ENCODE assay signal across 15 cellular contexts in the genomic region with DNA sequence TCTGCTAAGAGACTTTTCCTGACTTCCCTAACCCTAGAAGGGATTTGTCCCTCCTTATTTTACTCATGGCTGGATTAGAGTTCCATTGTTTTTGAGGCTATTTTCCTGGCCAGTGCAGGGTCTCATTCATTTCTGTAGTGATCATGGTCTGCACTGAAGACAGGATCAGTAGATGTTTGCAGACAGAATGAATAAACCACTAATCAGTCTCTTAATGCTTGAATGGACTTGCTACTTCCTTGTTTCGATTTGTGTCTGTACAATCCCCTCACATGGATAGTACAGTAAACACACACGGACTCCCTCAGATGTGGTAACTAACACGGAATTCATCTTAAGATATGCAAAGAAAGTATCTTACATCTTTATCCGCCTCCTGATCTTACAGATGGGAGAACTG.
DNase-seq lines count a peak whose midpoint lies in the region; ATAC-seq, FAIRE-seq and TF ChIP-seq lines count a peak whose summit lies in the region.
"Had no signal": no experiment of that assay in that cellular context is flagged by ENCODE, and none has a peak within 500 bp of the region (broad histone marks: within the 10 kb centered on the region; RNA-seq: fewer than 3 reads in every experiment).

No MANE protein-coding gene starts in this region.

- WGBS in GM12878 (ENCODE audit: insufficient coverage, insufficient replicate concordance, low lambda C conversion rate, missing lambda C conversion rate) = 3% methylated on average over 4 of the region's 4 CpGs

- H3K4me1 ChIP-seq in GM12878 (ENCODE audit: control insufficient read depth, insufficient read depth, low read length) = peaks cover 5% of the 10 kb centered on the region
- H3K4me1 ChIP-seq in vagina = no peaks in the 10 kb centered on the region

- SMC1A ChIA-PET in GM12878 (lab: Charles Lee; ENCODE audit: uncharacterized antibody, unreplicated experiment) = interaction anchor here (1.1 to 1.8 kb wide), 2 partner anchors 10 to 46 kb away, joined by 3 to 10 read pairs; no protein-coding TSS in a partner anchor

- TF ChIP-seq CTCF in GM12878 (IDR thresholded peaks at IDR 0.05 in 2 of 3, conservative IDR thresholded peaks at IDR 0.05 in 1 of 3; ENCODE audit: control insufficient read depth in 2 of 3, extremely low read depth in 1 of 3, insufficient read depth in 1 of 3, low read depth in 3 of 3, low read length in 3 of 3) (no peak), vagina (IDR thresholded peaks at IDR 0.05) (no peak)

- H4K20me1 ChIP-seq in GM12878 (ENCODE audit: control insufficient read depth, insufficient read depth) = no peaks in the 10 kb centered on the region

- H3K27ac ChIP-seq in GM12878 (ENCODE audit: control insufficient read depth, insufficient read depth) = no peak overlapping the region
- H3K27ac ChIP-seq in vagina = no peak overlapping the region

- no peak for TF ChIP-seq POLR2A in GM12878 (IDR thresholded peaks at IDR 0.05; ENCODE audit: low read depth, low read length)
- TF ChIP-seq POLR2A in vagina (IDR thresholded peaks at IDR 0.05) = no peak

- H3K36me3 ChIP-seq in GM12878 (ENCODE audit: control insufficient read depth in 2 of 2, insufficient read depth in 2 of 2, low read length in 1 of 2) (no peaks in the 10 kb centered on the region), vagina (no peaks in the 10 kb centered on the region)

- H3K79me2 ChIP-seq in GM12878 (ENCODE audit: control insufficient read depth, insufficient read depth, low read length) = no peaks in the 10 kb centered on the region

- no peak for FAIRE-seq in GM12878 (lab: Jason Lieb, UNC)

- peak in 1 of 2 experiments; percentile 40; a peak in 1 of 4 replicates for TF ChIP-seq EP300 in GM12878 (IDR thresholded peaks at IDR 0.05; ENCODE audit: borderline replicate concordance in 1 of 2, control insufficient read depth in 1 of 2, low read depth in 2 of 2, low read length in 2 of 2)

- H3K9me3 ChIP-seq in GM12878 (replicated peaks; ENCODE audit: control insufficient read depth, insufficient read depth, low read length) = no peaks in the 10 kb centered on the region; the same call in 2 of the 3 replicates
- no peaks in the 10 kb centered on the region for H3K9me3 ChIP-seq in vagina

- POLR2A ChIA-PET in GM12878 (lab: Charles Lee) = no interaction called here

- TF ChIP-seq RAD21 in GM12878 (IDR thresholded peaks at IDR 0.05; ENCODE audit: insufficient read depth, low read depth, low read length) = no peak

- RAD21 ChIA-PET in GM12878 (lab: Charles Lee; ENCODE audit: unreplicated experiment) = no interaction called here

- CTCF ChIA-PET in GM12878 (lab: Yijun Ruan, JAX) = interaction anchor here (2.4 kb wide), 1 partner anchor 10 kb away, joined by 13 read pairs; no protein-coding TSS in a partner anchor

- intact Hi-C loops in GM12878 (cut with micrococcal nuclease; ENCODE audit: unreplicated experiment) (no loop called here), vagina (cut with DNase I) (no loop called here)

- in situ Hi-C loops in GM12878 (cut with MboI) = no loop called here

- H2AFZ ChIP-seq in GM12878 (ENCODE audit: control insufficient read depth, low read depth, low read length) = no peak overlapping the region

- BruUV-seq in GM12878 (replicated peaks; lab: Mats Ljungman, UMichigan) = no TSS peak

- peak; percentile 46 for DNase-seq in GM12878 (ENCODE audit: low read depth, low spot score)
- no peak for DNase-seq in LoVo (ENCODE audit: low spot score)
- no peak for DNase-seq in vagina (ENCODE audit: extremely low spot score in 2 of 2)
- DNase-seq in DMS79 (lab: John Stamatoyannopoulos, UW) = no peak
- DNase-seq: activated CD4-positive, CD25-positive, alpha-beta regulatory T cell treated with anti-CD3 and anti-CD28 coated beads, Interleukin-2, amount 50 U/mL, for 72 hours; activated T-cell treated with anti-CD3 and anti-CD28 coated beads, Interleukin-2, amount 50 U/mL, for 24 hours; amniotic stem cell; CD8-positive, alpha-beta memory T cell; cortex of kidney; NCI-H1105 treated with DMSO at 0.1 percent for 48 hours; NCI-H774 had no signal

- peak overlapping the region; percentile 41; the same call in 1 of the 2 replicates for H3K4me2 ChIP-seq in GM12878 (ENCODE audit: control insufficient read depth, insufficient read depth)

- peak; percentile 84 for ATAC-seq in GM18511 (IDR thresholded peaks at IDR 0.05; ENCODE audit: unreplicated experiment)
- ATAC-seq in GM21390 (IDR thresholded peaks at IDR 0.05; ENCODE audit: unreplicated experiment) = peak; percentile 65
- ATAC-seq in HG03135 (IDR thresholded peaks at IDR 0.05; ENCODE audit: unreplicated experiment) = peak; percentile 69
- ATAC-seq in GM12878 = peak; percentile 87
- no peak for ATAC-seq in GM21528 (IDR thresholded peaks at IDR 0.05; ENCODE audit: low FRiP score, unreplicated experiment)

- H3K4me3 ChIP-seq in GM12878 = peak overlapping the region; percentile 34; the same call in 1 of the 2 replicates
- H3K4me3 ChIP-seq in vagina = no peak overlapping the region

- no peak overlapping the region for H3K9ac ChIP-seq in GM12878 (ENCODE audit: control insufficient read depth, insufficient read depth, low read length)

- H3K27me3 ChIP-seq in GM12878 (replicated peaks in 1 of 2; ENCODE audit: control insufficient read depth in 2 of 2, insufficient read depth in 2 of 2, low read length in 1 of 2) (peaks cover 0 to 7% of the 10 kb centered on the region in 2 experiments), vagina (no peaks in the 10 kb centered on the region)

TF ChIP-seq in GM12878, 131 proteins besides CTCF, POLR2A, EP300 and RAD21 (continues in another document):
- TF ChIP-seq ZBED1 (IDR thresholded peaks at IDR 0.05; ENCODE audit: borderline replicate concordance) (no peak), FOXK2 (IDR thresholded peaks at IDR 0.05) (no peak), ELK1 (IDR thresholded peaks at IDR 0.05; ENCODE audit: low read depth, low read length) (no peak), BCL11A (IDR thresholded peaks at IDR 0.05; ENCODE audit: low read depth, low read length) (peak; percentile 43; the same call in 1 of the 2 replicates), CHD2 (IDR thresholded peaks at IDR 0.05; ENCODE audit: borderline replicate concordance, low read depth, low read length) (no peak), IRF5 (IDR thresholded peaks at IDR 0.05; ENCODE audit: borderline replicate concordance) (no peak), SMC3 (IDR thresholded peaks at IDR 0.05; ENCODE audit: borderline replicate concordance, low read length) (no peak), ZNF217 (IDR thresholded peaks at IDR 0.05) (no peak), TAF1 (IDR thresholded peaks at IDR 0.05; ENCODE audit: borderline replicate concordance, low read depth, low read length) (no peak), TCF3 (IDR thresholded peaks at IDR 0.05; ENCODE audit: borderline replicate concordance, insufficient read depth, low read depth, low read length) (no peak), TCF7 (IDR thresholded peaks at IDR 0.05; ENCODE audit: borderline replicate concordance) (peak; percentile 82), IRF3 (IDR thresholded peaks at IDR 0.05) (no peak), NBN (IDR thresholded peaks at IDR 0.05) (no peak), IRF4 (IDR thresholded peaks at IDR 0.05; ENCODE audit: low read depth, low read length) (0 out of 2 replicates have a peak, but pooled peaks have one; percentile 30), POLR2AphosphoS5 (IDR thresholded peaks at IDR 0.05; ENCODE audit: low read length) (no peak), NFXL1 (IDR thresholded peaks at IDR 0.05; ENCODE audit: borderline replicate concordance) (no peak), MEF2B (IDR thresholded peaks at IDR 0.05; ENCODE audit: partially characterized antibody, poor library complexity, severe bottlenecking) (no peak), MYB (IDR thresholded peaks at IDR 0.05; ENCODE audit: borderline replicate concordance, low read depth, low read length) (no peak), GABPA (IDR thresholded peaks at IDR 0.05; ENCODE audit: low read depth) (no peak), LARP7 (IDR thresholded peaks at IDR 0.05) (no peak), SRF (IDR thresholded peaks at IDR 0.05; ENCODE audit: low read depth in 2 of 2, low read length in 2 of 2) (no peak)
- TF ChIP-seq, protein P1, sequence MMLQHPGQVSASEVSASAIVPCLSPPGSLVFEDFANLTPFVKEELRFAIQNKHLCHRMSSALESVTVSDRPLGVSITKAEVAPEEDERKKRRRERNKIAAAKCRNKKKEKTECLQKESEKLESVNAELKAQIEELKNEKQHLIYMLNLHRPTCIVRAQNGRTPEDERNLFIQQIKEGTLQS (IDR thresholded peaks at IDR 0.05; ENCODE audit: borderline replicate concordance, extremely low read depth, low read depth, low read length) = no peak
